ENCODE assay signal across 1 cellular context in genomic region chr9:105264380-105264779, GRCh38.
TF ChIP-seq lines count a peak whose summit lies in the region.

No MANE protein-coding gene starts in this region.

TF ChIP-seq in IMR-90, 13 proteins besides CTCF, POLR2A, EP300 and RAD21 (continued from another document):
- 0 out of 2 replicates have a peak, but pooled peaks have one; percentile 29 for TF ChIP-seq CEBPB (IDR thresholded peaks at IDR 0.05; ENCODE audit: low read depth, low read length)
